In genomic region chr5:179307931-179308471, GRCh38 we compare ENCODE assay signal across 1 cellular context.
TF ChIP-seq lines count a peak whose summit lies in the region.

No MANE protein-coding gene starts in this region.

TF ChIP-seq in HepG2, 621 proteins besides CTCF, POLR2A, EP300 and RAD21 (continued from another document):
- no peak for TF ChIP-seq ZNF281 (CRISPR knock-in tag; IDR thresholded peaks at IDR 0.05; ENCODE audit: borderline replicate concordance)
- no peak for TF ChIP-seq U2AF2 (IDR thresholded peaks at IDR 0.05; ENCODE audit: low read depth, low read length)
- TF ChIP-seq ZNF891 (CRISPR knock-in tag; IDR thresholded peaks at IDR 0.05) = no peak
- TF ChIP-seq ZNF570 (CRISPR knock-in tag; IDR thresholded peaks at IDR 0.05; ENCODE audit: borderline replicate concordance) = no peak
